Comparison of ENCODE assay signal across 2 cellular contexts in the genomic region with DNA sequence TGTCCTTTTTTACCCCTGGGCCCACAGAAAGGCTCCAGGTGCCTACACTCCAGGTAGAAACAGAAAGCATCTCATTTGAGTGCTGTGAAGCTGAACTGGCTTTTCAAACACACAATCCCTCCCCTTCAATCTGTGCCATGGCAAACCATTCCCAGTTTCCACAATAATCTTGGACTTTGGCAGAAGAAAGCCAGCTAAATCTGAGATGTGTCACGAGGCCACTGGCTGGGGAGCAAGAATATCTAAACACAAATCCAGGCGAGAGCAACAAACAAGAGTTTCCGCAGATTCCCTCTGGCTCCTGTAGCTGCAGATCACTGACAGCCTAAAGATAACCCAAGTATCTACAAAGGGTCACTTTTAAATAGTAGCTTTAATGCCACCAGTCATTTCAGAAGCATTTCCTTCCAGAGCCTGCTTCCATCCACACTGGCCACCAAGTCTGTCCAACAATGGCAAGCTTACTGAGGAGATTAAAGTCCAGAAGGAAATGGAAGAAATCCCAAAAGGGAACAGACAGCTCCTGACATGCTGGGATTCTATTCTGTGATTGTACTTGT.
A peak's percentile ranks its signal among the peaks of the same experiment; 100 is the strongest.
TF ChIP-seq lines count a peak whose summit lies in the region.

No MANE protein-coding gene starts in this region.

TF ChIP-seq in IMR-90, 13 proteins besides CTCF, POLR2A, EP300 and RAD21:
- TF ChIP-seq NFE2L2 (IDR thresholded peaks at IDR 0.05; ENCODE audit: low read depth, low read length), result no peak
- no peak for TF ChIP-seq MXI1 (IDR thresholded peaks at IDR 0.05; ENCODE audit: borderline replicate concordance, low read depth, low read length)
- TF ChIP-seq RFX5 (IDR thresholded peaks at IDR 0.05; ENCODE audit: low read depth, low read length), result 0 out of 2 replicates have a peak, but pooled peaks have one; percentile 3
- TF ChIP-seq, protein P1, sequence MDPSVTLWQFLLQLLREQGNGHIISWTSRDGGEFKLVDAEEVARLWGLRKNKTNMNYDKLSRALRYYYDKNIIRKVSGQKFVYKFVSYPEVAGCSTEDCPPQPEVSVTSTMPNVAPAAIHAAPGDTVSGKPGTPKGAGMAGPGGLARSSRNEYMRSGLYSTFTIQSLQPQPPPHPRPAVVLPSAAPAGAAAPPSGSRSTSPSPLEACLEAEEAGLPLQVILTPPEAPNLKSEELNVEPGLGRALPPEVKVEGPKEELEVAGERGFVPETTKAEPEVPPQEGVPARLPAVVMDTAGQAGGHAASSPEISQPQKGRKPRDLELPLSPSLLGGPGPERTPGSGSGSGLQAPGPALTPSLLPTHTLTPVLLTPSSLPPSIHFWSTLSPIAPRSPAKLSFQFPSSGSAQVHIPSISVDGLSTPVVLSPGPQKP (IDR thresholded peaks at IDR 0.05; ENCODE audit: borderline replicate concordance, low read depth, low read length), result no peak
- no peak for TF ChIP-seq MAZ (IDR thresholded peaks at IDR 0.05; ENCODE audit: borderline replicate concordance, low read depth, low read length)
- TF ChIP-seq, protein P2, sequence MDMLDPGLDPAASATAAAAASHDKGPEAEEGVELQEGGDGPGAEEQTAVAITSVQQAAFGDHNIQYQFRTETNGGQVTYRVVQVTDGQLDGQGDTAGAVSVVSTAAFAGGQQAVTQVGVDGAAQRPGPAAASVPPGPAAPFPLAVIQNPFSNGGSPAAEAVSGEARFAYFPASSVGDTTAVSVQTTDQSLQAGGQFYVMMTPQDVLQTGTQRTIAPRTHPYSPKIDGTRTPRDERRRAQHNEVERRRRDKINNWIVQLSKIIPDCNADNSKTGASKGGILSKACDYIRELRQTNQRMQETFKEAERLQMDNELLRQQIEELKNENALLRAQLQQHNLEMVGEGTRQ (IDR thresholded peaks at IDR 0.05; ENCODE audit: low read depth, low read length), result peak; percentile 34; the same call in 1 of the 2 replicates
- TF ChIP-seq CHD1 (IDR thresholded peaks at IDR 0.05; ENCODE audit: low read depth, low read length), result no peak
- TF ChIP-seq BHLHE40 (IDR thresholded peaks at IDR 0.05; ENCODE audit: low read depth, low read length), result no peak
- no peak for TF ChIP-seq CEBPB (IDR thresholded peaks at IDR 0.05; ENCODE audit: low read depth, low read length)
- no peak for TF ChIP-seq SMC3 (IDR thresholded peaks at IDR 0.05; ENCODE audit: low read depth, low read length)
- no peak for TF ChIP-seq FOS (IDR thresholded peaks at IDR 0.05; ENCODE audit: low read depth, low read length)
- no peak for TF ChIP-seq MAFK (IDR thresholded peaks at IDR 0.05; ENCODE audit: low read depth, low read length)
- TF ChIP-seq RCOR1 (IDR thresholded peaks at IDR 0.05; ENCODE audit: insufficient replicate concordance, low read length), result no peak

TF ChIP-seq in HepG2, 621 proteins besides CTCF, POLR2A, EP300 and RAD21:
- TF ChIP-seq ZNF550 (CRISPR knock-in tag; IDR thresholded peaks at IDR 0.05; ENCODE audit: borderline replicate concordance) (no peak), HNF4A (CRISPR knock-in tag; IDR thresholded peaks at IDR 0.05) (0 out of 2 replicates have a peak, but pooled peaks have one; percentile 24), BORCS8-MEF2B (CRISPR knock-in tag; IDR thresholded peaks at IDR 0.05) (no peak), NFE2 (CRISPR knock-in tag; IDR thresholded peaks at IDR 0.05) (no peak), ARID2 (CRISPR knock-in tag; IDR thresholded peaks at IDR 0.05; ENCODE audit: borderline replicate concordance) (no peak)
- TF ChIP-seq, protein P3, sequence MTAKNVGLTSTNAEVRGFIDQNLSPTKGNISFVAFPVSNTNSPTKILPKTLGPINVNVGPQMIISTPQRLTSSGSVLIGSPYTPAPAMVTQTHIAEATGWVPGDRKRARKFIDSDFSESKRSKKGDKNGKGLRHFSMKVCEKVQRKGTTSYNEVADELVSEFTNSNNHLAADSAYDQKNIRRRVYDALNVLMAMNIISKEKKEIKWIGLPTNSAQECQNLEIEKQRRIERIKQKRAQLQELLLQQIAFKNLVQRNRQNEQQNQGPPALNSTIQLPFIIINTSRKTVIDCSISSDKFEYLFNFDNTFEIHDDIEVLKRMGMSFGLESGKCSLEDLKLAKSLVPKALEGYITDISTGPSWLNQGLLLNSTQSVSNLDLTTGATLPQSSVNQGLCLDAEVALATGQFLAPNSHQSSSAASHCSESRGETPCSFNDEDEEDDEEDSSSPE (CRISPR knock-in tag; IDR thresholded peaks at IDR 0.05), result no peak
TF ChIP-seq in HepG2: peak in this region for 1.
